16 cellular contexts compared by ENCODE assay signal in genomic region chr11:44005076-44005800, GRCh38. TPM values are rescaled to one million over a fixed set of nuclear protein-coding genes. Genes with fewer than 3 reads are reported as not detected.
DNase-seq lines count a peak whose midpoint lies in the region; ATAC-seq, FAIRE-seq and TF ChIP-seq lines count a peak whose summit lies in the region.
"Had no signal": no experiment of that assay in that cellular context is flagged by ENCODE, and none has a peak within 500 bp of the region (broad histone marks: within the 10 kb centered on the region; RNA-seq: fewer than 3 reads in every experiment).

No MANE protein-coding gene starts in this region.

- RAD21 ChIA-PET in GM12878 (lab: Charles Lee; ENCODE audit: unreplicated experiment), result no interaction called here

- no peak for TF ChIP-seq CTCF in H9 (conservative IDR thresholded peaks at IDR 0.05)
- TF ChIP-seq CTCF in GM12878 (IDR thresholded peaks at IDR 0.05 in 2 of 3, conservative IDR thresholded peaks at IDR 0.05 in 1 of 3; ENCODE audit: control insufficient read depth in 2 of 3, extremely low read depth in 1 of 3, insufficient read depth in 1 of 3, low read depth in 3 of 3, low read length in 3 of 3), result no peak
- no peak for TF ChIP-seq CTCF in osteocyte (IDR thresholded peaks at IDR 0.05)
- TF ChIP-seq CTCF in mucosa of descending colon (IDR thresholded peaks at IDR 0.05), result no peak

- TF ChIP-seq RAD21 in GM12878 (IDR thresholded peaks at IDR 0.05; ENCODE audit: insufficient read depth, low read depth, low read length), result no peak

- in situ Hi-C loops in GM12878 (cut with MboI), result no loop called here

- H3K9ac ChIP-seq in H9 (ENCODE audit: extremely low read depth, insufficient read length, low read length), result no peak overlapping the region
- no peak overlapping the region for H3K9ac ChIP-seq in GM12878 (ENCODE audit: control insufficient read depth, insufficient read depth, low read length)

- H3K4me2 ChIP-seq in H9 (ENCODE audit: insufficient read depth, insufficient read length, low read length) (no peak overlapping the region), GM12878 (ENCODE audit: control insufficient read depth, insufficient read depth) (peak overlapping the region; percentile 22; the same call in 1 of the 2 replicates)

- CTCF ChIA-PET in GM12878 (lab: Yijun Ruan, JAX), result no interaction called here

- no peak overlapping the region for H2BK120ac ChIP-seq in H9 (ENCODE audit: low read depth, low read length, poor library complexity, severe bottlenecking)

- FAIRE-seq in GM12878 (lab: Jason Lieb, UNC), result peak; percentile 54
- FAIRE-seq: frontal cortex, keratinocyte had no signal

- no peak overlapping the region for H3K56ac ChIP-seq in H9 (ENCODE audit: insufficient read length, low read depth, low read length)

- H3K36me3 ChIP-seq in GM12878 (ENCODE audit: control insufficient read depth in 2 of 2, insufficient read depth in 2 of 2, low read length in 1 of 2) (no peaks in the 10 kb centered on the region), mucosa of descending colon (ENCODE audit: low read depth) (no peaks in the 10 kb centered on the region)
- H3K36me3 ChIP-seq: thoracic aorta had no signal

- no peaks in the 10 kb centered on the region for H3K79me2 ChIP-seq in H9 (ENCODE audit: insufficient read depth, low read length)
- H3K79me2 ChIP-seq in GM12878 (ENCODE audit: control insufficient read depth, insufficient read depth, low read length), result no peaks in the 10 kb centered on the region

- H3K4me3 ChIP-seq in GM12878 (no peak overlapping the region), mucosa of descending colon (no peak overlapping the region)
- H3K4me3 ChIP-seq: thoracic aorta had no signal

- H3K27me3 ChIP-seq in H9 (ENCODE audit: insufficient read depth, low read length), result no peaks in the 10 kb centered on the region
- H3K27me3 ChIP-seq in GM12878 (replicated peaks in 1 of 2; ENCODE audit: control insufficient read depth in 2 of 2, insufficient read depth in 2 of 2, low read length in 1 of 2), result no peaks in the 10 kb centered on the region

- no peak overlapping the region for H3K14ac ChIP-seq in H9 (ENCODE audit: insufficient read depth, low read length)

- H4K8ac ChIP-seq in H9 (replicated peaks; ENCODE audit: insufficient read length, low read depth, low read length), result no peak overlapping the region

- H3K4me1 Mint-ChIP-seq in H9 (peaks cover 15 to 28% of the 10 kb centered on the region in 2 experiments), osteocyte (ENCODE audit: unreplicated experiment) (no peaks in the 10 kb centered on the region)
- H3K4me1 Mint-ChIP-seq in stimulated activated memory B cell treated with anti-CD40 and anti-IgM and Interleukin-4, amounts not matched to agents 10 μg/mL and 1 μg/mL and 100 μg/mL, for 72 hours, result peaks cover 8% of the 10 kb centered on the region
- H3K4me1 Mint-ChIP-seq: activated CD4-positive, alpha-beta T cell treated with anti-CD3 and anti-CD28 coated beads, Interleukin-2, amount 10 ng/mL, durations not matched to agents 24 days and 14 days had no signal

- H3K27me3 Mint-ChIP-seq in H9 (ENCODE audit: low read depth) (peaks cover 4% of the 10 kb centered on the region; the same call in 1 of the 2 replicates), osteocyte (ENCODE audit: unreplicated experiment) (peaks cover 13% of the 10 kb centered on the region)
- H3K27me3 Mint-ChIP-seq in stimulated activated memory B cell treated with anti-CD40 and anti-IgM and Interleukin-4, amounts not matched to agents 10 μg/mL and 1 μg/mL and 100 μg/mL, for 72 hours, result peaks cover 24% of the 10 kb centered on the region
- H3K27me3 Mint-ChIP-seq: activated CD4-positive, alpha-beta T cell treated with anti-CD3 and anti-CD28 coated beads, Interleukin-2, amount 10 ng/mL, durations not matched to agents 24 days and 14 days had no signal

- H3K23me2 ChIP-seq in H9 (ENCODE audit: insufficient read length, low read depth, low read length, poor library complexity, severe bottlenecking), result no peaks in the 10 kb centered on the region

- H3K27ac ChIP-seq in H9 (ENCODE audit: insufficient read length, low read depth, low read length) (no peak overlapping the region), GM12878 (ENCODE audit: control insufficient read depth, insufficient read depth) (no peak overlapping the region)

- H3K23ac ChIP-seq in H9 (ENCODE audit: insufficient read length, low read depth, low read length), result no peak overlapping the region

- H3K4ac ChIP-seq in H9 (ENCODE audit: low read depth, low read length), result no peak overlapping the region

- H3K27ac Mint-ChIP-seq in H9, result peak overlapping the region in 2 of 3 experiments; percentile 49 to 75; a peak in 3 of 7 replicates
- H3K27ac Mint-ChIP-seq in osteocyte (ENCODE audit: unreplicated experiment), result no peak overlapping the region
- no peak overlapping the region for H3K27ac Mint-ChIP-seq in stimulated activated memory B cell treated with anti-CD40 and anti-IgM and Interleukin-4, amounts not matched to agents 10 μg/mL and 1 μg/mL and 100 μg/mL, for 72 hours
- H3K27ac Mint-ChIP-seq: activated CD4-positive, alpha-beta T cell treated with anti-CD3 and anti-CD28 coated beads, Interleukin-2, amount 10 ng/mL, durations not matched to agents 24 days and 14 days; effector memory CD8-positive, alpha-beta T cell had no signal

- POLR2A ChIA-PET in GM12878 (lab: Charles Lee), result no interaction called here

- H4K20me1 ChIP-seq in H9 (ENCODE audit: control insufficient read depth, insufficient read depth, insufficient read length) (no peaks in the 10 kb centered on the region), GM12878 (ENCODE audit: control insufficient read depth, insufficient read depth) (no peaks in the 10 kb centered on the region)

- H3K18ac ChIP-seq in H9 (ENCODE audit: insufficient read length, low read depth, low read length), result peak overlapping the region; percentile 3

- no peak overlapping the region for H4K91ac ChIP-seq in H9 (ENCODE audit: insufficient read length, low read depth, low read length)

- H2AK5ac ChIP-seq in H9 (ENCODE audit: insufficient read length, low read length), result no peak overlapping the region

- H3K9me3 ChIP-seq in H9 (ENCODE audit: control insufficient read depth, low read depth, low read length) (no peaks in the 10 kb centered on the region), GM12878 (replicated peaks; ENCODE audit: control insufficient read depth, insufficient read depth, low read length) (no peaks in the 10 kb centered on the region), mucosa of descending colon (no peaks in the 10 kb centered on the region)
- H3K9me3 ChIP-seq: thoracic aorta had no signal

- no peaks in the 10 kb centered on the region; the same call in 1 of the 2 replicates for H3K4me1 ChIP-seq in H9 (ENCODE audit: insufficient read depth, low read length)
- H3K4me1 ChIP-seq in GM12878 (ENCODE audit: control insufficient read depth, insufficient read depth, low read length), result peaks cover 6% of the 10 kb centered on the region; the same call in 1 of the 2 replicates
- H3K4me1 ChIP-seq in mucosa of descending colon (ENCODE audit: low read depth), result no peaks in the 10 kb centered on the region

- no peak for TF ChIP-seq EP300 in GM12878 (IDR thresholded peaks at IDR 0.05; ENCODE audit: borderline replicate concordance in 1 of 2, control insufficient read depth in 1 of 2, low read depth in 2 of 2, low read length in 2 of 2)

- no peak overlapping the region for H3T11ph ChIP-seq in H9 (ENCODE audit: low read length)

- intact Hi-C loops in GM12878 (cut with micrococcal nuclease; ENCODE audit: unreplicated experiment), result no loop called here
- intact Hi-C loops in mucosa of descending colon (cut with DNase I, micrococcal nuclease), result no loop called here

- H2BK20ac ChIP-seq in H9 (ENCODE audit: low read depth, low read length, poor library complexity, severe bottlenecking), result no peak overlapping the region

- no peaks in the 10 kb centered on the region for H3K36me3 Mint-ChIP-seq in H9 (ENCODE audit: insufficient read depth in 1 of 3, low read depth in 3 of 3)
- no peaks in the 10 kb centered on the region for H3K36me3 Mint-ChIP-seq in osteocyte (ENCODE audit: unreplicated experiment)
- no peaks in the 10 kb centered on the region for H3K36me3 Mint-ChIP-seq in stimulated activated memory B cell treated with anti-CD40 and anti-IgM and Interleukin-4, amounts not matched to agents 10 μg/mL and 1 μg/mL and 100 μg/mL, for 72 hours

- ATAC-seq in GM12878, result no peak
- no peak for ATAC-seq in mucosa of descending colon
- ATAC-seq in GM18867 (IDR thresholded peaks at IDR 0.05; ENCODE audit: unreplicated experiment), result no peak
- ATAC-seq in stimulated activated memory B cell treated with anti-CD40 and anti-IgM and Interleukin-4, amounts not matched to agents 10 μg/mL and 1 μg/mL and 100 μg/mL, for 72 hours, result no peak
- ATAC-seq: effector memory CD8-positive, alpha-beta T cell had no signal

- no peaks in the 10 kb centered on the region for H3K9me3 Mint-ChIP-seq in H9
- H3K9me3 Mint-ChIP-seq in osteocyte (ENCODE audit: unreplicated experiment), result no peaks in the 10 kb centered on the region
- no peaks in the 10 kb centered on the region for H3K9me3 Mint-ChIP-seq in stimulated activated memory B cell treated with anti-CD40 and anti-IgM and Interleukin-4, amounts not matched to agents 10 μg/mL and 1 μg/mL and 100 μg/mL, for 72 hours
- H3K9me3 Mint-ChIP-seq: activated CD4-positive, alpha-beta T cell treated with anti-CD3 and anti-CD28 coated beads, Interleukin-2, amount 10 ng/mL, durations not matched to agents 24 days and 14 days; effector memory CD8-positive, alpha-beta T cell had no signal

- H2BK12ac ChIP-seq in H9 (ENCODE audit: insufficient read length, low read depth, low read length), result no peak overlapping the region

- no peaks in the 10 kb centered on the region for H3K79me1 ChIP-seq in H9 (ENCODE audit: insufficient read depth, low read depth, low read length, poor library complexity, severe bottlenecking)

- SMC1A ChIA-PET in GM12878 (lab: Charles Lee; ENCODE audit: uncharacterized antibody, unreplicated experiment), result no interaction called here

- BruUV-seq in GM12878 (replicated peaks; lab: Mats Ljungman, UMichigan), result no TSS peak

- no peak for DNase-seq in H9
- peak; percentile 26 for DNase-seq in NCI-H146 treated with DMSO at 0.1 percent for 48 hours (lab: John Stamatoyannopoulos, UW; ENCODE audit: unreplicated experiment)
- DNase-seq in GM12878 (ENCODE audit: low read depth, low spot score), result no peak
- peak; percentile 71 for DNase-seq in osteocyte (ENCODE audit: extremely low spot score, unreplicated experiment)
- no peak for DNase-seq in mucosa of descending colon
- no peak for DNase-seq in NK-92 (lab: John Stamatoyannopoulos, UW; ENCODE audit: unreplicated experiment)
- DNase-seq: activated CD4-positive, alpha-beta T cell treated with anti-CD3 and anti-CD28 coated beads, Interleukin-2, amount 10 ng/mL, durations not matched to agents 24 days and 14 days; effector memory CD8-positive, alpha-beta T cell; NK-92 treated with Interleukin-12 subunit alpha and Interleukin-12 subunit beta, amount 100 ng/mL, for 24 hours had no signal

- no peak overlapping the region for H2BK15ac ChIP-seq in H9 (ENCODE audit: low read depth, low read length)

- no peak for TF ChIP-seq POLR2A in GM12878 (IDR thresholded peaks at IDR 0.05; ENCODE audit: low read depth, low read length)

- no CpG with 5 or more reads among the region's 14 CpGs for WGBS in H9 (ENCODE audit: extremely low coverage, insufficient read length, low lambda C conversion rate)
- WGBS in GM12878 (ENCODE audit: insufficient coverage, insufficient replicate concordance, low lambda C conversion rate, missing lambda C conversion rate), result 21% methylated on average over 14 of the region's 14 CpGs

- no peak overlapping the region for H2AFZ ChIP-seq in H9 (ENCODE audit: low read length)
- no peak overlapping the region for H2AFZ ChIP-seq in GM12878 (ENCODE audit: control insufficient read depth, low read depth, low read length)

- no peak overlapping the region for H2BK5ac ChIP-seq in H9 (ENCODE audit: insufficient read length, low read length)

- no peak overlapping the region for H4K5ac ChIP-seq in H9 (ENCODE audit: insufficient read length, low read depth, low read length)

- H3K4me3 Mint-ChIP-seq in H9, result peak overlapping the region in 1 of 2 experiments; percentile 13; a peak in 1 of 5 replicates
- no peak overlapping the region for H3K4me3 Mint-ChIP-seq in osteocyte (ENCODE audit: unreplicated experiment)
- no peak overlapping the region for H3K4me3 Mint-ChIP-seq in stimulated activated memory B cell treated with anti-CD40 and anti-IgM and Interleukin-4, amounts not matched to agents 10 μg/mL and 1 μg/mL and 100 μg/mL, for 72 hours
- H3K4me3 Mint-ChIP-seq: activated CD4-positive, alpha-beta T cell treated with anti-CD3 and anti-CD28 coated beads, Interleukin-2, amount 10 ng/mL, durations not matched to agents 24 days and 14 days; effector memory CD8-positive, alpha-beta T cell had no signal

RNA-seq across cellular contexts. Expression of gene ACCSL, which starts 42.5 kb away (rescaled TPM):
- total RNA-seq in H9 (2021), result not detected in 2 replicates
- not detected in 2 replicates for total RNA-seq in GM12878 (2013; cell fraction: nucleolus; rRNA removed)
- not detected in 2 replicates for total RNA-seq in GM12878 (2014; rRNA removed)
- not detected in 2 replicates for total RNA-seq in GM12878 (2014; rRNA removed; fragmentation: Illumina TruSeq; extraction: Trizol)
- not detected in 2 replicates for total RNA-seq in GM12878 (2021)
- not detected for polyA plus RNA-seq in GM12878 (2011; ENCODE audit: low read depth)
- 0.15 TPM in 1 of 2 replicates, not detected in the other for polyA plus RNA-seq in GM12878 (2011; rRNA removed)
- polyA plus RNA-seq in GM12878 (2011; cell fraction: cytosol; rRNA removed), result 0.16 and 0.17 TPM in 2 replicates
- 0.22 and 0.25 TPM in 2 replicates for polyA plus RNA-seq in GM12878 (2011; cell fraction: nucleus; rRNA removed)
- 0.15 TPM in 1 of 2 replicates, not detected in the other for polyA plus RNA-seq in GM12878 (2012)
- polyA plus RNA-seq in GM12878 (2014; fragmentation: Illumina TruSeq; extraction: Trizol), result not detected in 2 replicates
- polyA plus RNA-seq in GM12878 (2014; fragmentation: Nextera tagmentation; extraction: Ambion mirVana), result not detected
- not detected in 2 replicates for polyA plus RNA-seq in GM12878 (2014; rRNA removed)
- not detected for polyA plus RNA-seq in GM12878 (2016; fragmentation: Nextera tagmentation; extraction: Ambion mirVana)
- polyA minus RNA-seq in GM12878 (2011; rRNA and poly(A)+ RNA removed), result 0.41 TPM in 1 of 2 replicates, not detected in the other
- polyA minus RNA-seq in GM12878 (2011; cell fraction: cytosol; rRNA and poly(A)+ RNA removed), result not detected in 2 replicates
- not detected in 2 replicates for polyA minus RNA-seq in GM12878 (2011; cell fraction: nucleus; rRNA and poly(A)+ RNA removed)
- total RNA-seq in osteocyte, result not detected in 2 replicates
- total RNA-seq in mucosa of descending colon, result not detected
- total RNA-seq: activated CD4-positive, alpha-beta T cell treated with anti-CD3 and anti-CD28 coated beads, Interleukin-2, amount 10 ng/mL, durations not matched to agents 24 days and 14 days; frontal cortex; LHCN-M2; myocyte; thoracic aorta had no signal
- polyA plus RNA-seq: keratinocyte had no signal

Comparison
In these comparisons a context has a peak if more than half of its experiments do, and no peak if none do; other contexts are left out.
1. DNase-seq: peak in NCI-H146 treated with DMSO at 0.1 percent for 48 hours (single experiment) and osteocyte (single experiment); none in H9 (single experiment), GM12878 (single experiment), mucosa of descending colon (0 of 3) and NK-92 (single experiment).
2. H3K27ac Mint-ChIP-seq: peak in H9 (2 of 3); none in osteocyte (single experiment) and stimulated activated memory B cell treated with anti-CD40 and anti-IgM and Interleukin-4, amounts not matched to agents 10 μg/mL and 1 μg/mL and 100 μg/mL, for 72 hours (single experiment).